ENCODE assay signal across 8 cellular contexts in the genomic region with DNA sequence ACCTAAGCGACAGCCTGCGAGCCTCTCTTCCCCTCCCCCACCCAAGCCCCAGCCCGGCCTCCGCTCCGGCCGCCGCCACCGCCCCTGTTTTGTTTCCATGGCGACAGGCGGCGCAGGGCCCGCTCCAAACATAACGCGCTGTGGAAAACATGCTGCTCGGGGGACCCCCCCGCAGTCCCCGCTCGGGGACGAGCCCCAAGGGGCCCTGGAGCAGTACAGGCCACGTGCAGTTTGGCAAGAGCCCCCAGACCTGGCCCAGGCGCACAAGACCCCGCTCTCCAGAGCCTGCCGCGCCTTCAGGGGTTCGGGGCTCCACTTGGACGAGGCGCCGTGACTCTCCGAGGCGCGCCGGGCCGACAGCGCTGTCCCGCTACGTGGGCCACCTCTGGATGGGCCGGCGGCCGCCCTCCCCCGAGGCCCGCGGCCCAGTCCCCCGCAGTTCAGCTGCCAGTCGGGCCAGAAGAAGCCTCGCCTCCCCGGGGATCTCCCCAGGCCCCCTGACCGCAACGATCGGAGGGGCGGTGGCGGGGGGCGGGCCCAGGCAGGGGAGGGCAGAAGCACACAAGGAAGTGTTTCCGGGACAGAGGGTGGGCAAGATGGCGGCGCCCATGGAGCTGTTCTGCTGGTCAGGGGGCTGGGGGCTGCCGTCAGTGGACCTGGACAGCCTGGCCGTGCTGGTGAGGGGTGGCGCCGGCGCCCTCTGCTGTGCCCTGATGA. TPM values are rescaled to one million over a fixed set of nuclear protein-coding genes. Genes with fewer than 3 reads are reported as not detected.
DNase-seq lines count a peak whose midpoint lies in the region; ATAC-seq and TF ChIP-seq lines count a peak whose summit lies in the region.

A gene with protein sequence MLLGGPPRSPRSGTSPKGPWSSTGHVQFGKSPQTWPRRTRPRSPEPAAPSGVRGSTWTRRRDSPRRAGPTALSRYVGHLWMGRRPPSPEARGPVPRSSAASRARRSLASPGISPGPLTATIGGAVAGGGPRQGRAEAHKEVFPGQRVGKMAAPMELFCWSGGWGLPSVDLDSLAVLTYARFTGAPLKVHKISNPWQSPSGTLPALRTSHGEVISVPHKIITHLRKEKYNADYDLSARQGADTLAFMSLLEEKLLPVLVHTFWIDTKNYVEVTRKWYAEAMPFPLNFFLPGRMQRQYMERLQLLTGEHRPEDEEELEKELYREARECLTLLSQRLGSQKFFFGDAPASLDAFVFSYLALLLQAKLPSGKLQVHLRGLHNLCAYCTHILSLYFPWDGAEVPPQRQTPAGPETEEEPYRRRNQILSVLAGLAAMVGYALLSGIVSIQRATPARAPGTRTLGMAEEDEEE (plus strand): TSS at position 40 of the 717 bp plus-strand sequence. CDS start 110 bp downstream, at position 150.

- H3K4ac ChIP-seq in neuronal stem cell (ENCODE audit: low read length) = peak within 1 kb of the TSS; percentile 86

- peak within 1 kb of the TSS; percentile 100 for H2BK15ac ChIP-seq in neuronal stem cell (ENCODE audit: low read length)

- peaks cover 6% of the 10 kb centered on the region for H3K79me1 ChIP-seq in neuronal stem cell (ENCODE audit: low read depth, low read length)

- peak within 1 kb of the TSS; percentile 89 for H4K91ac ChIP-seq in neuronal stem cell (ENCODE audit: low read depth, low read length, poor library complexity)

- H2BK5ac ChIP-seq in neuronal stem cell (ENCODE audit: low read length) = peak within 1 kb of the TSS; percentile 98

- peak within 1 kb of the TSS; percentile 100 for H3K18ac ChIP-seq in neuronal stem cell (ENCODE audit: low read length)

- H2AK5ac ChIP-seq in neuronal stem cell (ENCODE audit: low read depth, low read length) = peak within 1 kb of the TSS; percentile 98

- H2BK12ac ChIP-seq in neuronal stem cell (ENCODE audit: low read length) = peak within 1 kb of the TSS; percentile 18

- H3K4me2 ChIP-seq in neuronal stem cell (ENCODE audit: insufficient read depth, low read length, poor library complexity, severe bottlenecking) = peak within 1 kb of the TSS; percentile 95

- peak; percentile 62 for DNase-seq in DMS79 (lab: John Stamatoyannopoulos, UW)
- peak; percentile 78 for DNase-seq in LoVo (ENCODE audit: low spot score)
- DNase-seq in SJSA1 (ENCODE audit: low read depth in 1 of 2, low spot score in 2 of 2) = peak; percentile 84 to 90
- peak; percentile 88 for DNase-seq in activated gamma-delta T cell treated with anti-CD3 and anti-CD28 coated beads, Interleukin-2, amount 50 U/mL, for 16 hours (ENCODE audit: low read depth)
- peak; percentile 71 for DNase-seq in foreskin melanocyte
- DNase-seq in neuronal stem cell (ENCODE audit: low spot score) = peak; percentile 91

- H3K14ac ChIP-seq in neuronal stem cell (ENCODE audit: low read length) = no peak within 1 kb of the TSS

- H3K9ac ChIP-seq in neuronal stem cell (ENCODE audit: low read depth, low read length, poor library complexity) = peak within 1 kb of the TSS; percentile 97

- peaks cover 25% of the 10 kb centered on the region for H3K4me1 ChIP-seq in SJSA1 (replicated peaks)
- peaks cover 13 to 15% of the 10 kb centered on the region in 2 donors for H3K4me1 ChIP-seq in neuronal stem cell (ENCODE audit: control insufficient read depth in 2 of 2, insufficient read depth in 1 of 2, low read depth in 1 of 2, low read length in 2 of 2)

- no CpG with 5 or more reads among the region's 60 CpGs for WGBS in neuronal stem cell (ENCODE audit: extremely low coverage in 2 of 2, insufficient read length in 2 of 2, insufficient replicate concordance in 1 of 2), 2 donors

- H3K23ac ChIP-seq in neuronal stem cell (ENCODE audit: low read depth, low read length, poor library complexity) = peak within 1 kb of the TSS; percentile 95

- H3K4me3 ChIP-seq in SJSA1 (peak within 1 kb of the TSS; percentile 95), neuronal stem cell (ENCODE audit: low read length in 2 of 2) (peak within 1 kb of the TSS; percentile 82 to 86)

- H3K27me3 ChIP-seq in SJSA1 (replicated peaks) = no peaks in the 10 kb centered on the region
- no peaks in the 10 kb centered on the region for H3K27me3 ChIP-seq in neuronal stem cell (ENCODE audit: control insufficient read depth in 3 of 3, insufficient read depth in 3 of 3, low read depth in 1 of 3, low read length in 3 of 3)

- H3K9me3 ChIP-seq in SJSA1 (replicated peaks) (no peaks in the 10 kb centered on the region), neuronal stem cell (replicated peaks in 1 of 2; ENCODE audit: control insufficient read depth in 2 of 2, insufficient read depth in 1 of 2, low read depth in 1 of 2, low read length in 2 of 2) (no peaks in the 10 kb centered on the region)

- H3K36me3 ChIP-seq in SJSA1 (peaks cover 11% of the 10 kb centered on the region), neuronal stem cell (replicated peaks in 1 of 2; ENCODE audit: control insufficient read depth in 2 of 2, insufficient read depth in 2 of 2, low read length in 2 of 2) (peaks cover 1 to 37% of the 10 kb centered on the region in 2 donors)

- H3K27ac ChIP-seq in SJSA1 = peak within 1 kb of the TSS; percentile 100
- H3K27ac ChIP-seq in neuronal stem cell (replicated peaks; ENCODE audit: low read length) = peak within 1 kb of the TSS; percentile 99

- peak within 1 kb of the TSS; percentile 98 for H2BK120ac ChIP-seq in neuronal stem cell (ENCODE audit: low read depth, low read length)

- peak; percentile 63 for ATAC-seq in GM21737 (IDR thresholded peaks at IDR 0.05; ENCODE audit: unreplicated experiment)

- no peak for TF ChIP-seq CTCF in subcutaneous adipose tissue (IDR thresholded peaks at IDR 0.05; ENCODE audit: low read depth)

- peak within 1 kb of the TSS; percentile 77 for H2AFZ ChIP-seq in neuronal stem cell (ENCODE audit: low read length)

- peak within 1 kb of the TSS; percentile 99 for H4K8ac ChIP-seq in neuronal stem cell (ENCODE audit: low read depth, low read length)

RNA-seq across cellular contexts. Expression of the gene that starts here (rescaled TPM):
- 69.7 and 86.0 TPM in 2 replicates for total RNA-seq in SJSA1 (2014; rRNA removed; shearing (Covaris generic))
- 28.8 TPM for polyA plus RNA-seq in neuronal stem cell (2013, experiment 1 of 2)
- polyA plus RNA-seq in neuronal stem cell (2013, experiment 2 of 2) = 29.5 TPM
- 10 to 100 TPM; 35.5 to 46.9 (median 40.8) TPM for total RNA-seq in subcutaneous adipose tissue

Comparison
In these comparisons a context has a peak if more than half of its experiments do, and no peak if none do; other contexts are left out.
1. Peak in every context shown above with its lines: DNase-seq, ATAC-seq, H3K4me3 ChIP-seq and H3K27ac ChIP-seq.